In genomic region chr13:75366380-75367280, GRCh38 we compare ENCODE assay signal across 14 cellular contexts.
DNase-seq lines count a peak whose midpoint lies in the region; ATAC-seq and TF ChIP-seq lines count a peak whose summit lies in the region.
"Had no signal": no experiment of that assay in that cellular context is flagged by ENCODE, and none has a peak within 500 bp of the region (broad histone marks: within the 10 kb centered on the region; RNA-seq: fewer than 3 reads in every experiment).

No MANE protein-coding gene starts in this region.

- peak overlapping the region in 1 of 2 experiments; percentile 62; a peak in 3 of 4 replicates for H3K27ac ChIP-seq in SK-N-SH (ENCODE audit: low read depth in 2 of 2, low read length in 1 of 2)
- H3K27ac ChIP-seq: ascending aorta, KMS-11 had no signal

- peak overlapping the region; percentile 32 for H3K4me2 ChIP-seq in SK-N-SH
- H3K4me2 ChIP-seq: KMS-11 had no signal

- H3K79me2 ChIP-seq in SK-N-SH (ENCODE audit: insufficient read depth): peaks cover 11% of the 10 kb centered on the region

- ATAC-seq in SK-N-SH treated with all-trans-retinoic acid at 6 μM for 48 hours (no peak), GM21619 (IDR thresholded peaks at IDR 0.05; ENCODE audit: unreplicated experiment) (peak; percentile 6), GM21786 (IDR thresholded peaks at IDR 0.05; ENCODE audit: unreplicated experiment) (no peak)

- H3K9me3 ChIP-seq in SK-N-SH: no peaks in the 10 kb centered on the region
- H3K9me3 ChIP-seq: ascending aorta, upper lobe of left lung had no signal

- H3K27ac Mint-ChIP-seq in activated naive CD8-positive, alpha-beta T cell treated with anti-CD3 and anti-CD28 coated beads for 36 hours: peak overlapping the region; percentile 79
- H3K27ac Mint-ChIP-seq in mesothelial cell of epicardium: peak overlapping the region; percentile 71
- no peak overlapping the region for H3K27ac Mint-ChIP-seq in glutamatergic neuron (ENCODE audit: unreplicated experiment)
- H3K27ac Mint-ChIP-seq: progenitor cell of endocrine pancreas had no signal

- DNase-seq in SK-N-SH (no peak), mesothelial cell of epicardium (ENCODE audit: low spot score in 2 of 2, unreplicated experiment in 2 of 2) (no peak), COLO829 (ENCODE audit: low spot score) (no peak), glutamatergic neuron (no peak)
- DNase-seq in activated naive CD8-positive, alpha-beta T cell treated with anti-CD3 and anti-CD28 coated beads for 36 hours: no peak
- DNase-seq: DND-41, erythroblast, upper lobe of left lung had no signal

- CTCF ChIA-PET in SK-N-SH (lab: Yijun Ruan, JAX): interaction anchor here (0.6 to 1.6 kb wide), 5 partner anchors 9 to 182 kb away, joined by 3 to 9 read pairs (median 4); partner anchors contain the start of gene TBC1D4

- no peaks in the 10 kb centered on the region; the same call in 1 of the 2 replicates for H4K20me1 ChIP-seq in SK-N-SH (ENCODE audit: insufficient read depth)

- no peak overlapping the region for H3K4me3 ChIP-seq in SK-N-SH (ENCODE audit: low read depth in 2 of 2, low read length in 1 of 2)
- H3K4me3 ChIP-seq: ascending aorta, upper lobe of left lung had no signal

- no peak for TF ChIP-seq RAD21 in SK-N-SH (IDR thresholded peaks at IDR 0.05; ENCODE audit: low read length)

- no peak for TF ChIP-seq EP300 in SK-N-SH (IDR thresholded peaks at IDR 0.05; ENCODE audit: borderline replicate concordance in 1 of 2, low read depth in 1 of 2, low read length in 1 of 2)

- peak overlapping the region; percentile 16 for H3K4me3 Mint-ChIP-seq in activated naive CD8-positive, alpha-beta T cell treated with anti-CD3 and anti-CD28 coated beads for 36 hours
- peak overlapping the region; percentile 36 for H3K4me3 Mint-ChIP-seq in mesothelial cell of epicardium
- no peak overlapping the region for H3K4me3 Mint-ChIP-seq in glutamatergic neuron (ENCODE audit: unreplicated experiment)

- no peaks in the 10 kb centered on the region for H3K36me3 ChIP-seq in SK-N-SH (replicated peaks in 1 of 2; ENCODE audit: control insufficient read depth in 1 of 2, insufficient read depth in 2 of 2, low read length in 1 of 2)
- H3K36me3 ChIP-seq: ascending aorta, upper lobe of left lung had no signal

- POLR2A ChIA-PET in SK-N-SH (lab: Yijun Ruan, JAX): no interaction called here

- H3K4me1 ChIP-seq in SK-N-SH (ENCODE audit: control insufficient read depth in 1 of 2, insufficient read depth in 2 of 2, low read depth in 1 of 2, low read length in 1 of 2): peaks cover 0 to 23% of the 10 kb centered on the region in 2 experiments
- H3K4me1 ChIP-seq: ascending aorta had no signal

- no peaks in the 10 kb centered on the region for H3K36me3 Mint-ChIP-seq in activated naive CD8-positive, alpha-beta T cell treated with anti-CD3 and anti-CD28 coated beads for 36 hours
- H3K36me3 Mint-ChIP-seq in mesothelial cell of epicardium (peaks cover 2% of the 10 kb centered on the region), glutamatergic neuron (ENCODE audit: unreplicated experiment) (no peaks in the 10 kb centered on the region)

- H3K27me3 ChIP-seq in SK-N-SH (ENCODE audit: insufficient read depth): no peaks in the 10 kb centered on the region
- H3K27me3 ChIP-seq: ascending aorta, upper lobe of left lung had no signal

- WGBS in SK-N-SH (ENCODE audit: low lambda C conversion rate): 91% methylated on average over 3 of the region's 3 CpGs

- no peaks in the 10 kb centered on the region for H3K9me3 Mint-ChIP-seq in activated naive CD8-positive, alpha-beta T cell treated with anti-CD3 and anti-CD28 coated beads for 36 hours
- H3K9me3 Mint-ChIP-seq in mesothelial cell of epicardium: no peaks in the 10 kb centered on the region
- H3K9me3 Mint-ChIP-seq in glutamatergic neuron (ENCODE audit: unreplicated experiment): no peaks in the 10 kb centered on the region

- peaks cover 24% of the 10 kb centered on the region for H3F3A ChIP-seq in SK-N-SH (replicated peaks; ENCODE audit: insufficient read depth)

- peaks cover 33% of the 10 kb centered on the region for H3K4me1 Mint-ChIP-seq in activated naive CD8-positive, alpha-beta T cell treated with anti-CD3 and anti-CD28 coated beads for 36 hours
- H3K4me1 Mint-ChIP-seq in mesothelial cell of epicardium: peaks cover 32% of the 10 kb centered on the region
- no peaks in the 10 kb centered on the region for H3K4me1 Mint-ChIP-seq in glutamatergic neuron (ENCODE audit: low read depth, unreplicated experiment)

- H3K9me2 ChIP-seq in SK-N-SH: no peaks in the 10 kb centered on the region

- no peak overlapping the region for H2AFZ ChIP-seq in SK-N-SH (ENCODE audit: low read depth)

- peak overlapping the region; percentile 32; the same call in 1 of the 2 replicates for H3K9ac ChIP-seq in SK-N-SH
- H3K9ac ChIP-seq: KMS-11 had no signal

- TF ChIP-seq CTCF in SK-N-SH (IDR thresholded peaks at IDR 0.05): peak; percentile 17; the same call in 1 of the 2 replicates
- TF ChIP-seq CTCF in mesothelial cell of epicardium (IDR thresholded peaks at IDR 0.05; ENCODE audit: unreplicated experiment): no peak
- no peak for TF ChIP-seq CTCF in glutamatergic neuron (IDR thresholded peaks at IDR 0.05; ENCODE audit: partially characterized antibody, unreplicated experiment)

- peaks cover 6% of the 10 kb centered on the region for H3K27me3 Mint-ChIP-seq in activated naive CD8-positive, alpha-beta T cell treated with anti-CD3 and anti-CD28 coated beads for 36 hours
- no peaks in the 10 kb centered on the region for H3K27me3 Mint-ChIP-seq in mesothelial cell of epicardium (ENCODE audit: low read depth)
- H3K27me3 Mint-ChIP-seq in glutamatergic neuron (ENCODE audit: unreplicated experiment): no peaks in the 10 kb centered on the region

TF ChIP-seq in SK-N-SH, 30 proteins besides CTCF, POLR2A, EP300 and RAD21:
- TF ChIP-seq USF2 (IDR thresholded peaks at IDR 0.05; ENCODE audit: borderline replicate concordance, low read depth, low read length) (no peak), RXRA (IDR thresholded peaks at IDR 0.05; ENCODE audit: borderline replicate concordance, low read depth) (no peak), TCF12 (IDR thresholded peaks at IDR 0.05) (no peak), TAF1 (IDR thresholded peaks at IDR 0.05; ENCODE audit: borderline replicate concordance, low read depth, low read length) (no peak), NFIC (IDR thresholded peaks at IDR 0.05; ENCODE audit: borderline replicate concordance) (no peak), NRF1 (IDR thresholded peaks at IDR 0.05; ENCODE audit: low read depth, low read length) (no peak), YY1 (IDR thresholded peaks at IDR 0.05; ENCODE audit: low read depth) (no peak), CHD2 (IDR thresholded peaks at IDR 0.05; ENCODE audit: low read length, partially characterized antibody) (no peak), USF1 (IDR thresholded peaks at IDR 0.05; ENCODE audit: borderline replicate concordance, low read depth) (no peak)
TF ChIP-seq in SK-N-SH: peak in this region for 0.

TF ChIP-seq in SK-N-SH treated with all-trans-retinoic acid at 6 μM for 48 hours, 23 proteins besides CTCF, POLR2A, EP300 and RAD21 (continues in another document):
- TF ChIP-seq BACH2 (CRISPR knock-in tag; IDR thresholded peaks at IDR 0.05; ENCODE audit: borderline replicate concordance) (no peak), OSR1 (CRISPR knock-in tag; IDR thresholded peaks at IDR 0.05) (no peak), ZFP3 (CRISPR knock-in tag; IDR thresholded peaks at IDR 0.05) (no peak), ZNF8 (CRISPR knock-in tag; IDR thresholded peaks at IDR 0.05) (no peak), TSHZ2 (CRISPR knock-in tag; IDR thresholded peaks at IDR 0.05) (no peak), CREB5 (CRISPR knock-in tag; IDR thresholded peaks at IDR 0.05; ENCODE audit: low read depth) (no peak)
